11 cellular contexts compared by ENCODE assay signal in the genomic region with DNA sequence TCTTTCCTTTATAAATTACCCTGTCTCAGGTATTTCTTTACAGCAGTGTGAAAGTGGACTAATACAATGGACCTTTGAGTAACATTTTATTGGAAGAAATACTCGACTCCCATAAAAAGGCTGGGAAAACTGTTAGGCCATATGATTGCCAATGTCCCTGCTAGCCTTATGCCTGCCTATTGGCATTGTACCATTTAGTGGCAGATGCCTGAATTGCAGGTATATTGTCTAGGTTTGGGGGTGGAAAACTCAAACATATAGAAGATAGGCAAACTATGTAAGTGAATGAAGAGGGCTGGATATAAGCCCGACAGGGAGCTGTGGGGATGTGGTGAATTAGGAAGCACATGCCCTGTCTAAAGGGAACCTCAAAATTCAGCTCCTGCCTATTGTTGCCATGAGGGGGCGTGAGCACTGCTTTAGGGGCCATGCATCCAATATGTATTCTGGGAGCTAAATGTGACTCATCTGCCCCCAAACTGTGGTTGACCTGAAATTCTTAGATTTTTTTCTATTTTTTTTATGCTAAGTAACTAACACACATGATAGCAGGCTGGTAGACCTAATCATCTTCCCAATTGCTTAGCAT.
A peak's percentile ranks its signal among the peaks of the same experiment; 100 is the strongest.
DNase-seq lines count a peak whose midpoint lies in the region; ATAC-seq and TF ChIP-seq lines count a peak whose summit lies in the region.
"Had no signal": no experiment of that assay in that cellular context is flagged by ENCODE, and none has a peak within 500 bp of the region (broad histone marks: within the 10 kb centered on the region; RNA-seq: fewer than 3 reads in every experiment).

No MANE protein-coding gene starts in this region.

- H3K4me1 Mint-ChIP-seq in natural killer cell = no peaks in the 10 kb centered on the region

- intact Hi-C loops in natural killer cell (cut with micrococcal nuclease) = no loop called here

- in situ Hi-C loops in KBM-7 (cut with MboI; ENCODE audit: low pct_unique_long_range_greater_than_20kb, low sequenced_read_pairs) = no loop called here

- peaks cover 7% of the 10 kb centered on the region for H3K36me3 Mint-ChIP-seq in natural killer cell

- H3K27ac Mint-ChIP-seq in natural killer cell = no peak overlapping the region
- H3K27ac Mint-ChIP-seq: CD4-positive, alpha-beta T cell had no signal

- ATAC-seq in natural killer cell (peak in 2 of 3 donors; percentile 29 to 39), HG03095 (IDR thresholded peaks at IDR 0.05; ENCODE audit: unreplicated experiment) (no peak)

- DNase-seq in NOMO-1 (lab: John Stamatoyannopoulos, UW; ENCODE audit: unreplicated experiment in 2 of 2) (peak; percentile 7 to 23), NOMO-1 treated with dmso at 0.1 percent for 144 hours (lab: John Stamatoyannopoulos, UW; ENCODE audit: unreplicated experiment) (no peak), KBM-7 (peak; percentile 51), amniotic epithelial cell (ENCODE audit: low read depth) (peak; percentile 22), natural killer cell (no peak), T1000 (lab: John Stamatoyannopoulos, UW) (no peak), NCI-H2107 treated with DMSO at 0.1 percent for 48 hours (lab: John Stamatoyannopoulos, UW; ENCODE audit: unreplicated experiment) (no peak)
- DNase-seq: activated CD4-positive, alpha-beta T cell treated with anti-CD3 and anti-CD28 coated beads, Interleukin-2, amount 50 U/mL, for 1 hour; CD4-positive, alpha-beta T cell; glutamatergic neuron had no signal

- H3K9me3 Mint-ChIP-seq in natural killer cell = no peaks in the 10 kb centered on the region
- H3K9me3 Mint-ChIP-seq: CD4-positive, alpha-beta T cell had no signal

- H3K27me3 Mint-ChIP-seq in natural killer cell (ENCODE audit: low read depth in 2 of 2) = peaks cover 22 to 43% of the 10 kb centered on the region in 2 donors

- H3K4me3 Mint-ChIP-seq in natural killer cell = no peak overlapping the region
- H3K4me3 Mint-ChIP-seq: CD4-positive, alpha-beta T cell had no signal

- TF ChIP-seq CTCF in natural killer cell (IDR thresholded peaks at IDR 0.05) = peak; percentile 11

Comparison
In these comparisons a context has a peak if more than half of its experiments do, and no peak if none do; other contexts are left out.
1. DNase-seq: peak in NOMO-1 (2 of 2), KBM-7 (single experiment) and amniotic epithelial cell (single experiment); none in NOMO-1 treated with dmso at 0.1 percent for 144 hours (single experiment), natural killer cell (single experiment), T1000 (single experiment) and NCI-H2107 treated with DMSO at 0.1 percent for 48 hours (single experiment).